In the genomic region with DNA sequence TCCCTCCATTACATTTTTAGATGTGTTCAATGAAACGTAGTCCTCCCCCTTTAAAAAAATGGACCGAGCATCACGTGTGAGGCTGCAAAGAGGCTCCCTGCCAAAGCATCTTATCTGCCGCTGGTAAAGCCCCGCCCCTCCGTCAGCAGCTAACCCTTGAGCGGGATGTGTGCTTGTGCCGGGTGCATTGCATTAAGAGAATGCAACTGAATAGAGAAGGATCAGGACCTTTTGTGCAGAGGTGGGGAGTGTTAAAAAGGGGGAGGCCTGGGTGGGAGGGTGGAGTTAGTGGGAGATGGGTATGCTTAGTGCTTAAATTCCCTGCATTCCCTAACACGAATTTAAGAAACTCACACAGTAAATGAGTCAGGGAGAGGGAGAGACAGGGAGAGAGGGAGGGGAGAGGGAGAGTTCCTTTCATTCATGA, we compare ENCODE assay signal across 8 cellular contexts.
DNase-seq lines count a peak whose midpoint lies in the region; ATAC-seq and TF ChIP-seq lines count a peak whose summit lies in the region.

No MANE protein-coding gene starts in this region.

- H3K4me1 Mint-ChIP-seq in activated CD4-positive, alpha-beta T cell treated with anti-CD3 and anti-CD28 coated beads, Interleukin-2, amount 10 ng/mL, durations not matched to agents 24 days and 14 days: peaks cover 19% of the 10 kb centered on the region
- H3K4me1 Mint-ChIP-seq in CD14-positive monocyte: peaks cover 55% of the 10 kb centered on the region

- peak; percentile 56 for ATAC-seq in GM18499 (IDR thresholded peaks at IDR 0.05; ENCODE audit: insufficient read depth, unreplicated experiment)
- peak; percentile 71 for ATAC-seq in HG02870 (IDR thresholded peaks at IDR 0.05; ENCODE audit: unreplicated experiment)

- H3K27me3 Mint-ChIP-seq in activated CD4-positive, alpha-beta T cell treated with anti-CD3 and anti-CD28 coated beads, Interleukin-2, amount 10 ng/mL, durations not matched to agents 24 days and 14 days: no peaks in the 10 kb centered on the region
- H3K27me3 Mint-ChIP-seq in CD14-positive monocyte (ENCODE audit: low read depth in 3 of 3): peaks cover 0 to 45% (median 2%) of the 10 kb centered on the region in 3 donors

- no peak for TF ChIP-seq CTCF in CD14-positive monocyte (IDR thresholded peaks at IDR 0.05)

- H3K27ac Mint-ChIP-seq in activated CD4-positive, alpha-beta T cell treated with anti-CD3 and anti-CD28 coated beads, Interleukin-2, amount 10 ng/mL, durations not matched to agents 24 days and 14 days: no peak overlapping the region
- H3K27ac Mint-ChIP-seq in CD14-positive monocyte: peak overlapping the region in 1 of 7 donors; percentile 68

- peak overlapping the region; percentile 71 for H3K9ac ChIP-seq in mesenchymal stem cell (ENCODE audit: low read length)

- intact Hi-C loops in activated CD4-positive, alpha-beta T cell treated with anti-CD3 and anti-CD28 coated beads, Interleukin-2, amount 10 ng/mL, durations not matched to agents 24 days and 14 days (cut with micrococcal nuclease): no loop called here
- intact Hi-C loops in CD14-positive monocyte (cut with micrococcal nuclease): no loop called here

- no peak overlapping the region for H3K18ac ChIP-seq in mesenchymal stem cell (ENCODE audit: low read depth in 1 of 2, low read length in 2 of 2)

- H3K4me3 Mint-ChIP-seq in activated CD4-positive, alpha-beta T cell treated with anti-CD3 and anti-CD28 coated beads, Interleukin-2, amount 10 ng/mL, durations not matched to agents 24 days and 14 days: peak overlapping the region; percentile 18
- peak overlapping the region in 1 of 2 donors; percentile 35 for H3K4me3 Mint-ChIP-seq in CD14-positive monocyte

- H3K9me3 ChIP-seq in mesenchymal stem cell (ENCODE audit: control insufficient read depth, low read length): no peaks in the 10 kb centered on the region

- peak overlapping the region in 1 of 2 experiments; percentile 59 for H3K4me3 ChIP-seq in mesenchymal stem cell (ENCODE audit: insufficient read depth in 1 of 2, low read depth in 1 of 2, low read length in 2 of 2)

- no peak overlapping the region for H2BK5ac ChIP-seq in mesenchymal stem cell (ENCODE audit: low read depth, low read length, poor library complexity, severe bottlenecking)

- no peak overlapping the region for H3K23ac ChIP-seq in mesenchymal stem cell (ENCODE audit: low read length in 2 of 2)

- H2BK120ac ChIP-seq in mesenchymal stem cell (ENCODE audit: low read depth, low read length): no peak overlapping the region

- H3K79me1 ChIP-seq in mesenchymal stem cell (replicated peaks; ENCODE audit: low read length, poor library complexity, severe bottlenecking): peaks cover 4% of the 10 kb centered on the region

- no peak overlapping the region for H2BK12ac ChIP-seq in mesenchymal stem cell (ENCODE audit: low read length in 2 of 2)

- H3K14ac ChIP-seq in mesenchymal stem cell (ENCODE audit: low read length in 2 of 2): no peak overlapping the region

- H3K4ac ChIP-seq in mesenchymal stem cell (ENCODE audit: low read depth in 1 of 2, low read length in 2 of 2): no peak overlapping the region

- WGBS in mesenchymal stem cell: 0% methylated on average over 6 of the region's 9 CpGs

- no peak overlapping the region for H2BK15ac ChIP-seq in mesenchymal stem cell (ENCODE audit: low read depth, poor library complexity, severe bottlenecking)

- H3K27me3 ChIP-seq in mesenchymal stem cell (ENCODE audit: control insufficient read depth in 1 of 2, insufficient read depth in 1 of 2, low read length in 2 of 2): no peaks in the 10 kb centered on the region

- no peak overlapping the region for H2AFZ ChIP-seq in mesenchymal stem cell (ENCODE audit: low read depth, low read length)

- no peaks in the 10 kb centered on the region for H3K9me3 Mint-ChIP-seq in activated CD4-positive, alpha-beta T cell treated with anti-CD3 and anti-CD28 coated beads, Interleukin-2, amount 10 ng/mL, durations not matched to agents 24 days and 14 days
- H3K9me3 Mint-ChIP-seq in CD14-positive monocyte: no peaks in the 10 kb centered on the region

- H3K36me3 ChIP-seq in mesenchymal stem cell (ENCODE audit: control insufficient read depth in 1 of 2, insufficient read depth in 2 of 2, low read depth in 1 of 2, low read length in 2 of 2): no peaks in the 10 kb centered on the region

- H2AK5ac ChIP-seq in mesenchymal stem cell (ENCODE audit: low read length, severe bottlenecking): no peak overlapping the region

- no peak overlapping the region for H4K91ac ChIP-seq in mesenchymal stem cell (ENCODE audit: low read length)

- H3K4me2 ChIP-seq in mesenchymal stem cell (ENCODE audit: low read length, poor library complexity, severe bottlenecking): peak overlapping the region; percentile 59

- H4K8ac ChIP-seq in mesenchymal stem cell (ENCODE audit: low read length): no peak overlapping the region

- peak overlapping the region; percentile 17 for H3K27ac ChIP-seq in mesenchymal stem cell (ENCODE audit: low read length, poor library complexity, severe bottlenecking)

- DNase-seq in NCI-H2196 treated with DMSO at 0.1 percent for 48 hours (lab: John Stamatoyannopoulos, UW; ENCODE audit: unreplicated experiment) (peak; percentile 60), ecto neural progenitor cell (ENCODE audit: low spot score) (peak; percentile 78), mesenchymal stem cell (peak; percentile 87), CD14-positive monocyte (ENCODE audit: low spot score) (no peak)
- peak; percentile 85 for DNase-seq in activated CD4-positive, alpha-beta T cell treated with anti-CD3 and anti-CD28 coated beads, Interleukin-2, amount 10 ng/mL, durations not matched to agents 24 days and 14 days
- peak; percentile 27 to 30 for DNase-seq in stimulated activated CD8-positive, alpha-beta memory T cell treated with anti-CD3 and anti-CD28 coated beads, Interleukin-2, amount 100 ng/mL, for 48 hours (ENCODE audit: low read depth in 2 of 2)

- peaks cover 8% of the 10 kb centered on the region for H3K4me1 ChIP-seq in mesenchymal stem cell (ENCODE audit: control insufficient read depth, insufficient read depth, low read depth, low read length)

- peaks cover 3% of the 10 kb centered on the region for H3K36me3 Mint-ChIP-seq in activated CD4-positive, alpha-beta T cell treated with anti-CD3 and anti-CD28 coated beads, Interleukin-2, amount 10 ng/mL, durations not matched to agents 24 days and 14 days (ENCODE audit: low read depth)
- peaks cover 3 to 4% of the 10 kb centered on the region in 2 donors for H3K36me3 Mint-ChIP-seq in CD14-positive monocyte
